In the genomic region with DNA sequence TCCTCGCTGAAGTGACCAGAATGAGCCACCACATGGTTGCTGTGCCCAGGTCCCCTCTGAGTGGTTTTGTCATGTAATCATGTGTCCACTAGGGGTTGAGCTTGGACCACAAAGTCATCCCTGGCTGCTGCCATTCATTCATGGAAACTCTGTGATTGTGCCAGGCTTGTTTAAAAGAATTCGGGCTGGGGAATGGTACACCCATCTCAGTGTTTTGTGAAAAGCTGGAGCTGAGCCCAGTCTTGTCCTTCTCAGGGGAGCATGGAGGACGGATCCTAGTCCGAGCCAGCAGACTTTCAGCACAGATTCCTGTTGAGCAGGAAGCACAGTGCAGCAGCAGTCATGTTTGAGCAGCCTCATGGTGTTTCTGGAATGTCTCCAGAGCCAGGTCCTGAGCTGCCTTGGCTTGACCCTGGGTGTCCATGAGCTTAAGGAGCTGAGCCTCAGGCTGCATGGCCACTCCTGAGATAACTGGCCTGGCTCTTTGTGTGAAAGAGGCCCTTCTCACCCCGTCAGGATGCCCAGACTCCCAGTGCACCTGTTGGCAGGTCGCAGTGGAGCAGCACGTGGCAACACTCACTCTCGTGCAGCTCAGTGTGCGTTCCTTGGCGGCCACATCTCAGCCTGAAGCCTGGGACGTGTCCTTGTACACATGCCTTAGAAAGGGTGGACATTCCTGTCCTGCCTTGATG, we compare ENCODE assay signal across 9 cellular contexts.
A peak's percentile ranks its signal among the peaks of the same experiment; 100 is the strongest.
DNase-seq lines count a peak whose midpoint lies in the region; ATAC-seq and TF ChIP-seq lines count a peak whose summit lies in the region.
"Had no signal": no experiment of that assay in that cellular context is flagged by ENCODE, and none has a peak within 500 bp of the region (broad histone marks: within the 10 kb centered on the region; RNA-seq: fewer than 3 reads in every experiment).

No MANE protein-coding gene starts in this region.

- H3K27ac Mint-ChIP-seq in GM23338: no peak overlapping the region

- H2AFZ ChIP-seq in GM23338 (no peak overlapping the region), hepatocyte (no peak overlapping the region)

- H3K36me3 Mint-ChIP-seq in GM23338 (ENCODE audit: low read depth): peaks cover 4% of the 10 kb centered on the region; the same call in 2 of the 3 replicates

- H3K4me1 ChIP-seq in BE2C: peaks cover 46% of the 10 kb centered on the region
- no peaks in the 10 kb centered on the region for H3K4me1 ChIP-seq in GM23338 (ENCODE audit: insufficient read depth)
- H3K4me1 ChIP-seq in hepatocyte (ENCODE audit: insufficient read depth): peaks cover 13% of the 10 kb centered on the region

- H3K9me3 Mint-ChIP-seq in GM23338: no peaks in the 10 kb centered on the region; the same call in 2 of the 3 replicates

- H3K79me2 ChIP-seq in GM23338 (replicated peaks; ENCODE audit: insufficient read depth) (no peaks in the 10 kb centered on the region), hepatocyte (no peaks in the 10 kb centered on the region)

- WGBS in hepatocyte (ENCODE audit: low lambda C conversion rate, missing lambda C conversion rate): 44% methylated on average over 11 of the region's 11 CpGs

- peak; percentile 93 for ATAC-seq in GM23338
- no peak for ATAC-seq in HG03139 (IDR thresholded peaks at IDR 0.05; ENCODE audit: unreplicated experiment)
- ATAC-seq in activated CD4-positive, CD25-positive, alpha-beta regulatory T cell treated with anti-CD3 and anti-CD28 coated beads, Interleukin-2, amount 50 U/mL, for 24 hours: no peak

- H3K4me2 ChIP-seq in GM23338 (no peak overlapping the region), hepatocyte (no peak overlapping the region)

- H3K4me3 ChIP-seq in BE2C (ENCODE audit: low read depth, low read length) (no peak overlapping the region), GM23338 (no peak overlapping the region), astrocyte of the spinal cord (ENCODE audit: low read depth, low read length) (no peak overlapping the region), hepatocyte (no peak overlapping the region), skeletal muscle cell (ENCODE audit: low read depth, low read length) (no peak overlapping the region)
- H3K4me3 ChIP-seq: skin epidermis had no signal

- H3K4me1 Mint-ChIP-seq in GM23338: peaks cover 16% of the 10 kb centered on the region

- H3K27me3 ChIP-seq in BE2C (no peaks in the 10 kb centered on the region), GM23338 (ENCODE audit: insufficient read depth) (no peaks in the 10 kb centered on the region), hepatocyte (no peaks in the 10 kb centered on the region)

- H3K4me3 Mint-ChIP-seq in GM23338: no peak overlapping the region

- H3K27me3 Mint-ChIP-seq in GM23338 (ENCODE audit: insufficient read depth, low read depth, poor library complexity): peaks cover 4% of the 10 kb centered on the region

- in situ Hi-C loops in astrocyte of the spinal cord (cut with HindIII; ENCODE audit: low sequenced_read_pairs): no loop called here

- DNase-seq in BE2C: peak; percentile 77
- peak; percentile 74 for DNase-seq in GM23338 (ENCODE audit: low spot score)
- DNase-seq in NCI-H524 (lab: John Stamatoyannopoulos, UW): peak; percentile 59 to 82
- DNase-seq in astrocyte of the spinal cord (ENCODE audit: low read depth, low spot score): peak; percentile 88
- peak; percentile 85 for DNase-seq in hepatocyte (ENCODE audit: low spot score)
- peak; percentile 54 for DNase-seq in skeletal muscle cell (ENCODE audit: low read depth)

- H3K27ac ChIP-seq in GM23338 (ENCODE audit: low read depth) (no peak overlapping the region), hepatocyte (no peak overlapping the region)
- H3K27ac ChIP-seq: skin epidermis had no signal

- TF ChIP-seq CTCF in BE2C (IDR thresholded peaks at IDR 0.05; ENCODE audit: low read depth, low read length): peak; percentile 91
- peak; percentile 72 to 90 for TF ChIP-seq CTCF in GM23338 (conservative IDR thresholded peaks at IDR 0.05; ENCODE audit: low read depth in 2 of 2)
- peak; percentile 69 for TF ChIP-seq CTCF in astrocyte of the spinal cord (IDR thresholded peaks at IDR 0.05; ENCODE audit: low read depth, low read length)
- TF ChIP-seq CTCF in hepatocyte (IDR thresholded peaks at IDR 0.05; ENCODE audit: poor library complexity): peak; percentile 80

- no peaks in the 10 kb centered on the region for H4K20me1 ChIP-seq in GM23338 (replicated peaks; ENCODE audit: insufficient read depth)
- no peaks in the 10 kb centered on the region for H4K20me1 ChIP-seq in hepatocyte (ENCODE audit: insufficient read depth, poor library complexity, severe bottlenecking)

- H3K36me3 ChIP-seq in BE2C (peaks cover 3% of the 10 kb centered on the region), GM23338 (ENCODE audit: insufficient read depth) (no peaks in the 10 kb centered on the region), hepatocyte (replicated peaks; ENCODE audit: insufficient read depth, low read depth) (no peaks in the 10 kb centered on the region)

- H3K9me2 ChIP-seq in GM23338 (ENCODE audit: insufficient read depth) (no peaks in the 10 kb centered on the region), hepatocyte (replicated peaks; ENCODE audit: insufficient read depth) (no peaks in the 10 kb centered on the region)

- H3K9me3 ChIP-seq in BE2C: no peaks in the 10 kb centered on the region
- H3K9me3 ChIP-seq in hepatocyte (ENCODE audit: low read depth): no peaks in the 10 kb centered on the region

- H3F3A ChIP-seq in GM23338 (replicated peaks; ENCODE audit: low read depth): no peaks in the 10 kb centered on the region

TF ChIP-seq in GM23338, 12 proteins besides CTCF, POLR2A, EP300 and RAD21:
- TF ChIP-seq NANOG (IDR thresholded peaks at IDR 0.05; ENCODE audit: borderline replicate concordance): no peak
- TF ChIP-seq EZH2phosphoT487 (IDR thresholded peaks at IDR 0.05; ENCODE audit: unreplicated experiment): no peak
- TF ChIP-seq STAT1 (IDR thresholded peaks at IDR 0.05; ENCODE audit: unreplicated experiment): no peak
- no peak for TF ChIP-seq REST (IDR thresholded peaks at IDR 0.05; ENCODE audit: unreplicated experiment)
- no peak for TF ChIP-seq POLR2AphosphoS5 (IDR thresholded peaks at IDR 0.05; ENCODE audit: low read depth)
- no peak for TF ChIP-seq ZNF331 (CRISPR knock-in tag; IDR thresholded peaks at IDR 0.05; ENCODE audit: low read depth)
- TF ChIP-seq ETS1 (IDR thresholded peaks at IDR 0.05): no peak
